In genomic region chr2:62858231-62858832, GRCh38 we compare ENCODE assay signal across 1 cellular context.
TF ChIP-seq lines count a peak whose summit lies in the region.

No MANE protein-coding gene starts in this region.

TF ChIP-seq in GM12878, 131 proteins besides CTCF, POLR2A, EP300 and RAD21 (continued from another document):
- TF ChIP-seq, protein P1, sequence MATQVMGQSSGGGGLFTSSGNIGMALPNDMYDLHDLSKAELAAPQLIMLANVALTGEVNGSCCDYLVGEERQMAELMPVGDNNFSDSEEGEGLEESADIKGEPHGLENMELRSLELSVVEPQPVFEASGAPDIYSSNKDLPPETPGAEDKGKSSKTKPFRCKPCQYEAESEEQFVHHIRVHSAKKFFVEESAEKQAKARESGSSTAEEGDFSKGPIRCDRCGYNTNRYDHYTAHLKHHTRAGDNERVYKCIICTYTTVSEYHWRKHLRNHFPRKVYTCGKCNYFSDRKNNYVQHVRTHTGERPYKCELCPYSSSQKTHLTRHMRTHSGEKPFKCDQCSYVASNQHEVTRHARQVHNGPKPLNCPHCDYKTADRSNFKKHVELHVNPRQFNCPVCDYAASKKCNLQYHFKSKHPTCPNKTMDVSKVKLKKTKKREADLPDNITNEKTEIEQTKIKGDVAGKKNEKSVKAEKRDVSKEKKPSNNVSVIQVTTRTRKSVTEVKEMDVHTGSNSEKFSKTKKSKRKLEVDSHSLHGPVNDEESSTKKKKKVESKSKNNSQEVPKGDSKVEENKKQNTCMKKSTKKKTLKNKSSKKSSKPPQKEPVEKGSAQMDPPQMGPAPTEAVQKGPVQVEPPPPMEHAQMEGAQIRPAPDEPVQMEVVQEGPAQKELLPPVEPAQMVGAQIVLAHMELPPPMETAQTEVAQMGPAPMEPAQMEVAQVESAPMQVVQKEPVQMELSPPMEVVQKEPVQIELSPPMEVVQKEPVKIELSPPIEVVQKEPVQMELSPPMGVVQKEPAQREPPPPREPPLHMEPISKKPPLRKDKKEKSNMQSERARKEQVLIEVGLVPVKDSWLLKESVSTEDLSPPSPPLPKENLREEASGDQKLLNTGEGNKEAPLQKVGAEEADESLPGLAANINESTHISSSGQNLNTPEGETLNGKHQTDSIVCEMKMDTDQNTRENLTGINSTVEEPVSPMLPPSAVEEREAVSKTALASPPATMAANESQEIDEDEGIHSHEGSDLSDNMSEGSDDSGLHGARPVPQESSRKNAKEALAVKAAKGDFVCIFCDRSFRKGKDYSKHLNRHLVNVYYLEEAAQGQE (IDR thresholded peaks at IDR 0.05; ENCODE audit: low read depth, low read length) = no peak
- TF ChIP-seq ZBTB11 (CRISPR knock-in tag; IDR thresholded peaks at IDR 0.05) (no peak), TCF7 (IDR thresholded peaks at IDR 0.05; ENCODE audit: borderline replicate concordance) (no peak)
